In genomic region chr6:71284785-71285184, GRCh38 we compare ENCODE assay signal across 26 cellular contexts.
"Had no signal": no experiment of that assay in that cellular context is flagged by ENCODE, and none has a peak within 500 bp of the region (broad histone marks: within the 10 kb centered on the region; RNA-seq: fewer than 3 reads in every experiment).

No MANE protein-coding gene starts in this region.

- DNase-seq: activated CD4-positive, alpha-beta T cell treated with anti-CD3 and anti-CD28 coated beads for 36 hours; activated CD4-positive, alpha-beta T cell treated with anti-CD3 and anti-CD28 coated beads, Interleukin-2, amount 50 U/mL, for 4 hours; activated CD4-positive, CD25-positive, alpha-beta regulatory T cell; activated naive CD4-positive, alpha-beta T cell; activated T-cell treated with anti-CD3 and anti-CD28 coated beads for 4 hours; activated T-cell treated with anti-CD3 and anti-CD28 coated beads, Interleukin-2, amount 50 U/mL, for 72 hours; anterior cingulate cortex; colonic mucosa; effector CD8-positive, alpha-beta T cell; erythroblast; glutamatergic neuron; islet precursor cell; left cardiac atrium; left ventricle myocardium superior; naive B cell; nephron progenitor cell; retina; stimulated activated CD4-positive, alpha-beta T cell treated with anti-CD3 and anti-CD28 coated beads, Interleukin-12 subunit alpha, Interleukin-12 subunit beta, amount 100 ng/mL, for 4 hours; stimulated activated CD4-positive, alpha-beta T cell treated with anti-CD3 and anti-CD28 coated beads, Interleukin-4, amount 100 ng/mL, for 4 hours; stimulated activated CD8-positive, alpha-beta memory T cell treated with anti-CD3 and anti-CD28 coated beads, Interleukin-4, amount 100 ng/mL, for 48 hours; stimulated activated naive B cell treated with anti-CD40 and anti-IgM and Interleukin-4, amounts not matched to agents 10 μg/mL and 1 μg/mL and 100 μg/mL, for 72 hours; trophoblast cell had no signal

- H3K27me3 ChIP-seq: colonic mucosa, neutrophil had no signal

- H3K4me1 ChIP-seq: colonic mucosa had no signal

- H3K4me3 ChIP-seq: colonic mucosa, skin epidermis had no signal

- ATAC-seq: activated CD4-positive, alpha-beta T cell treated with anti-CD3 and anti-CD28 coated beads for 36 hours; activated naive CD4-positive, alpha-beta T cell treated with anti-CD3 and anti-CD28 coated beads, Interleukin-2, amount 50 U/mL, for 72 hours; activated T-cell treated with anti-CD3 and anti-CD28 coated beads, Interleukin-2, amount 50 U/mL, for 72 hours; left cardiac atrium; left ventricle myocardium superior; sciatic nerve; stimulated activated naive B cell treated with anti-CD40 and anti-IgM and Interleukin-4, amounts not matched to agents 10 μg/mL and 1 μg/mL and 100 μg/mL, for 72 hours had no signal

- H3K27ac ChIP-seq: colonic mucosa, neutrophil had no signal

- H3K36me3 ChIP-seq: colonic mucosa, neutrophil had no signal

- H3K9me3 ChIP-seq: colonic mucosa, neutrophil had no signal
